In the genomic region with DNA sequence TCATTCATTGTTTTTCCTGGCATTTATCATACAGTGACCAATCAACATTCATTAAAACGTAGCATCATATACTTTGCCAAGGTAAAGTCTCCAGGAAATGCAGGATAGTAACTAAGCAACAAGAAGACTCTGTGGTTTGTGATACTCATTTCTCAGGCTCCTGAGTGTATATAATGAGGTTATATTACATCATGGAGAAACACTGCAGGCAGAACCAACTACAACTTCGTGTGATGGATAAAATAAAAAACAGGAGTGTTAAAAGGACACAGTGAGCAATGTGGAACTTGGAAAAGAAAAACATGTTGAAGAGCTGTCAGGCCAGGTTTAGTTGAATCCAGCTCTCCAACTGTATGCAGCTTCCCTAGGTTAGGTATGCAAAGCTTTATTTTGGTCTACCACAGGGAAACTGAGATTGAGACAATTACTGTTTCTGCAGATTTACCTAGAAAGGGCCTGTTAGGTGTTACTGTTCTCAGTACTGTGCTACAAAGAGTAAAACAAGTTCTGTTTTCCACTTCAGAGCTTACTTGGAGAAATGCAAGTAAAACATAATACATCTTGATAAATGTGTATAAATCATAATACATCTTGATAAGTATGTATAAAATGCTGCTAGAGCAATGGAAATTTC, we compare ENCODE assay signal across 15 cellular contexts. TPM values are rescaled to one million over a fixed set of nuclear protein-coding genes. Genes with fewer than 3 reads are reported as not detected.
A peak's percentile ranks its signal among the peaks of the same experiment; 100 is the strongest.
DNase-seq lines count a peak whose midpoint lies in the region; TF ChIP-seq lines count a peak whose summit lies in the region.
"Had no signal": no experiment of that assay in that cellular context is flagged by ENCODE, and none has a peak within 500 bp of the region (broad histone marks: within the 10 kb centered on the region; RNA-seq: fewer than 3 reads in every experiment).

No MANE protein-coding gene starts in this region.

- no peaks in the 10 kb centered on the region for H3K27me3 ChIP-seq in muscle layer of duodenum (ENCODE audit: low read depth, low read length)
- H3K27me3 ChIP-seq in endodermal cell (ENCODE audit: control insufficient read depth, insufficient read depth, low read length, poor library complexity, severe bottlenecking): no peaks in the 10 kb centered on the region
- H3K27me3 ChIP-seq: heart right ventricle, spleen had no signal

- H3K27ac ChIP-seq in HEK293 (ENCODE audit: extremely low read depth, low read depth, low read length) (no peak overlapping the region), muscle layer of duodenum (ENCODE audit: low read length) (peak overlapping the region; percentile 45), endodermal cell (ENCODE audit: low read depth, low read length) (no peak overlapping the region)

- intact Hi-C loops in activated CD4-positive, alpha-beta T cell treated with anti-CD3 and anti-CD28 coated beads, Interleukin-2, amount 10 ng/mL, durations not matched to agents 24 days and 14 days (cut with micrococcal nuclease): loop anchor here (1.0 kb wide), 1 partner anchor 12 kb away; no protein-coding TSS in a partner anchor

- WGBS in endodermal cell (ENCODE audit: insufficient coverage in 1 of 2, insufficient read length in 1 of 2), 2 experiments: 95 to 100% methylated on average over 1 to 2 of the region's 2 CpGs

- H3K27ac Mint-ChIP-seq in activated CD4-positive, alpha-beta T cell treated with anti-CD3 and anti-CD28 coated beads, Interleukin-2, amount 10 ng/mL, durations not matched to agents 24 days and 14 days: peak overlapping the region; percentile 56
- H3K27ac Mint-ChIP-seq in activated naive CD8-positive, alpha-beta T cell treated with anti-CD3 and anti-CD28 coated beads for 36 hours: peak overlapping the region; percentile 68
- no peak overlapping the region for H3K27ac Mint-ChIP-seq in endodermal cell
- H3K27ac Mint-ChIP-seq: B cell; stimulated activated memory B cell treated with anti-CD40 and anti-IgM and Interleukin-4, amounts not matched to agents 10 μg/mL and 1 μg/mL and 100 μg/mL, for 72 hours had no signal

- H3K4me1 ChIP-seq in HEK293 (ENCODE audit: control insufficient read depth, insufficient read depth, low read length) (peaks cover 8% of the 10 kb centered on the region; the same call in 1 of the 2 replicates), muscle layer of duodenum (ENCODE audit: control insufficient read depth in 1 of 2, insufficient read depth in 2 of 2, low read length in 2 of 2) (peaks cover 4 to 21% of the 10 kb centered on the region in 2 donors), endodermal cell (ENCODE audit: control insufficient read depth, insufficient read depth, low read length) (peaks cover 8% of the 10 kb centered on the region)

- no peak overlapping the region for H3K9ac ChIP-seq in endodermal cell (ENCODE audit: extremely low read depth, low read length, poor library complexity, severe bottlenecking)

- H3K4me3 Mint-ChIP-seq in activated CD4-positive, alpha-beta T cell treated with anti-CD3 and anti-CD28 coated beads, Interleukin-2, amount 10 ng/mL, durations not matched to agents 24 days and 14 days: no peak overlapping the region
- no peak overlapping the region for H3K4me3 Mint-ChIP-seq in activated naive CD8-positive, alpha-beta T cell treated with anti-CD3 and anti-CD28 coated beads for 36 hours
- no peak overlapping the region for H3K4me3 Mint-ChIP-seq in endodermal cell
- H3K4me3 Mint-ChIP-seq: B cell; stimulated activated memory B cell treated with anti-CD40 and anti-IgM and Interleukin-4, amounts not matched to agents 10 μg/mL and 1 μg/mL and 100 μg/mL, for 72 hours had no signal

- H3K4me3 ChIP-seq in HEK293 (ENCODE audit: low read depth, low read length): no peak overlapping the region
- H3K4me3 ChIP-seq in muscle layer of duodenum (ENCODE audit: low read depth in 1 of 2, low read length in 2 of 2): no peak overlapping the region
- no peak overlapping the region for H3K4me3 ChIP-seq in endodermal cell (ENCODE audit: low read length)
- H3K4me3 ChIP-seq: heart right ventricle, spleen had no signal

- no peaks in the 10 kb centered on the region for H3K27me3 Mint-ChIP-seq in activated CD4-positive, alpha-beta T cell treated with anti-CD3 and anti-CD28 coated beads, Interleukin-2, amount 10 ng/mL, durations not matched to agents 24 days and 14 days
- H3K27me3 Mint-ChIP-seq in activated naive CD8-positive, alpha-beta T cell treated with anti-CD3 and anti-CD28 coated beads for 36 hours: no peaks in the 10 kb centered on the region
- no peaks in the 10 kb centered on the region for H3K27me3 Mint-ChIP-seq in endodermal cell (ENCODE audit: insufficient read depth)
- H3K27me3 Mint-ChIP-seq: B cell; stimulated activated memory B cell treated with anti-CD40 and anti-IgM and Interleukin-4, amounts not matched to agents 10 μg/mL and 1 μg/mL and 100 μg/mL, for 72 hours had no signal

- TF ChIP-seq CTCF in HEK293 (tag by site-specific recombination; IDR thresholded peaks at IDR 0.05): no peak
- TF ChIP-seq CTCF in endodermal cell (conservative IDR thresholded peaks at IDR 0.05): no peak

- H3K9me3 ChIP-seq in HEK293 (ENCODE audit: control insufficient read depth, insufficient read depth, low read depth, low read length) (no peaks in the 10 kb centered on the region), muscle layer of duodenum (ENCODE audit: control insufficient read depth in 1 of 2, low read length in 2 of 2) (no peaks in the 10 kb centered on the region), endodermal cell (ENCODE audit: control insufficient read depth, low read length) (no peaks in the 10 kb centered on the region)
- H3K9me3 ChIP-seq: heart right ventricle had no signal

- peaks cover 23% of the 10 kb centered on the region for H3K4me1 Mint-ChIP-seq in activated CD4-positive, alpha-beta T cell treated with anti-CD3 and anti-CD28 coated beads, Interleukin-2, amount 10 ng/mL, durations not matched to agents 24 days and 14 days
- peaks cover 53% of the 10 kb centered on the region for H3K4me1 Mint-ChIP-seq in activated naive CD8-positive, alpha-beta T cell treated with anti-CD3 and anti-CD28 coated beads for 36 hours
- peaks cover 16% of the 10 kb centered on the region for H3K4me1 Mint-ChIP-seq in endodermal cell

- CTCF ChIA-PET in HEK293 (lab: Yijun Ruan, JAX): interaction anchor here (0.6 to 1.8 kb wide), 5 partner anchors 8 to 1460 kb away, joined by 3 to 6 read pairs (median 4); no protein-coding TSS in a partner anchor

- peaks cover 0 to 6% of the 10 kb centered on the region in 2 experiments; a peak in 2 of 3 replicates for H3K36me3 ChIP-seq in HEK293 (ENCODE audit: control insufficient read depth in 2 of 2, insufficient read depth in 1 of 2, low read length in 2 of 2)
- H3K36me3 ChIP-seq in muscle layer of duodenum (ENCODE audit: control insufficient read depth in 1 of 2, insufficient read depth in 2 of 2, low read length in 2 of 2): no peaks in the 10 kb centered on the region
- H3K36me3 ChIP-seq in endodermal cell (ENCODE audit: control insufficient read depth, insufficient read depth, low read length): peaks cover 15% of the 10 kb centered on the region

- POLR2A ChIA-PET in HEK293 (lab: Yijun Ruan, JAX): no interaction called here

- peaks cover 21% of the 10 kb centered on the region for H3K36me3 Mint-ChIP-seq in activated CD4-positive, alpha-beta T cell treated with anti-CD3 and anti-CD28 coated beads, Interleukin-2, amount 10 ng/mL, durations not matched to agents 24 days and 14 days (ENCODE audit: low read depth)
- H3K36me3 Mint-ChIP-seq in activated naive CD8-positive, alpha-beta T cell treated with anti-CD3 and anti-CD28 coated beads for 36 hours: peaks cover 9% of the 10 kb centered on the region
- peaks cover 9% of the 10 kb centered on the region for H3K36me3 Mint-ChIP-seq in endodermal cell (ENCODE audit: low read depth)

- H3K9me3 Mint-ChIP-seq in activated CD4-positive, alpha-beta T cell treated with anti-CD3 and anti-CD28 coated beads, Interleukin-2, amount 10 ng/mL, durations not matched to agents 24 days and 14 days: no peaks in the 10 kb centered on the region
- H3K9me3 Mint-ChIP-seq in activated naive CD8-positive, alpha-beta T cell treated with anti-CD3 and anti-CD28 coated beads for 36 hours: no peaks in the 10 kb centered on the region
- no peaks in the 10 kb centered on the region for H3K9me3 Mint-ChIP-seq in endodermal cell

- DNase-seq in activated CD4-positive, alpha-beta T cell treated with anti-CD3 and anti-CD28 coated beads, Interleukin-2, amount 10 ng/mL, durations not matched to agents 24 days and 14 days: no peak
- no peak for DNase-seq in activated CD4-positive, alpha-beta T cell treated with anti-CD3 and anti-CD28 coated beads for 48 hours
- DNase-seq in activated naive CD8-positive, alpha-beta T cell treated with anti-CD3 and anti-CD28 coated beads for 36 hours: no peak
- DNase-seq in NCI-H1694 (lab: John Stamatoyannopoulos, UW): no peak
- DNase-seq in GDM1 (lab: John Stamatoyannopoulos, UW): no peak
- no peak for DNase-seq in endodermal cell
- DNase-seq: activated CD4-positive, CD25-positive, alpha-beta regulatory T cell; cerebellar nuclear complex; heart right ventricle; NCI-H1105 treated with DMSO at 0.1 percent for 48 hours; spleen had no signal

TF ChIP-seq in HEK293, 187 proteins besides CTCF, POLR2A, EP300 and RAD21 (continues in another document):
- TF ChIP-seq ZNF629 (tag by site-specific recombination; IDR thresholded peaks at IDR 0.05) (peak; percentile 51; the same call in 1 of the 2 replicates), OSR2 (tag by site-specific recombination; IDR thresholded peaks at IDR 0.05) (no peak), ZNF175 (tag by site-specific recombination; IDR thresholded peaks at IDR 0.05) (no peak), ZNF114 (tag by site-specific recombination; IDR thresholded peaks at IDR 0.05) (no peak), ZNF133 (tag by site-specific recombination; IDR thresholded peaks at IDR 0.05) (no peak), ZNF37A (tag by site-specific recombination; IDR thresholded peaks at IDR 0.05) (no peak)
- TF ChIP-seq, protein P1, sequence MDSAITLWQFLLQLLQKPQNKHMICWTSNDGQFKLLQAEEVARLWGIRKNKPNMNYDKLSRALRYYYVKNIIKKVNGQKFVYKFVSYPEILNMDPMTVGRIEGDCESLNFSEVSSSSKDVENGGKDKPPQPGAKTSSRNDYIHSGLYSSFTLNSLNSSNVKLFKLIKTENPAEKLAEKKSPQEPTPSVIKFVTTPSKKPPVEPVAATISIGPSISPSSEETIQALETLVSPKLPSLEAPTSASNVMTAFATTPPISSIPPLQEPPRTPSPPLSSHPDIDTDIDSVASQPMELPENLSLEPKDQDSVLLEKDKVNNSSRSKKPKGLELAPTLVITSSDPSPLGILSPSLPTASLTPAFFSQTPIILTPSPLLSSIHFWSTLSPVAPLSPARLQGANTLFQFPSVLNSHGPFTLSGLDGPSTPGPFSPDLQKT (IDR thresholded peaks at IDR 0.05; ENCODE audit: borderline replicate concordance, low read depth, low read length): no peak

RNA-seq across cellular contexts. Expression of a gene that starts 7.8 kb away (rescaled TPM):
- 52.9 and 58.8 TPM in 2 replicates for total RNA-seq in activated CD4-positive, alpha-beta T cell treated with anti-CD3 and anti-CD28 coated beads, Interleukin-2, amount 10 ng/mL, durations not matched to agents 24 days and 14 days
- total RNA-seq in activated naive CD8-positive, alpha-beta T cell treated with anti-CD3 and anti-CD28 coated beads for 36 hours: 10 to 100 TPM; 52.1 to 55.2 TPM
- 10 to 100 TPM; 60.5 to 65.9 TPM for total RNA-seq in endodermal cell
- 47.6 TPM for polyA plus RNA-seq in endodermal cell (2013, experiment 1 of 2)
- 44.6 TPM for polyA plus RNA-seq in endodermal cell (2013, experiment 2 of 2)
